14 cellular contexts compared by ENCODE assay signal in the genomic region with DNA sequence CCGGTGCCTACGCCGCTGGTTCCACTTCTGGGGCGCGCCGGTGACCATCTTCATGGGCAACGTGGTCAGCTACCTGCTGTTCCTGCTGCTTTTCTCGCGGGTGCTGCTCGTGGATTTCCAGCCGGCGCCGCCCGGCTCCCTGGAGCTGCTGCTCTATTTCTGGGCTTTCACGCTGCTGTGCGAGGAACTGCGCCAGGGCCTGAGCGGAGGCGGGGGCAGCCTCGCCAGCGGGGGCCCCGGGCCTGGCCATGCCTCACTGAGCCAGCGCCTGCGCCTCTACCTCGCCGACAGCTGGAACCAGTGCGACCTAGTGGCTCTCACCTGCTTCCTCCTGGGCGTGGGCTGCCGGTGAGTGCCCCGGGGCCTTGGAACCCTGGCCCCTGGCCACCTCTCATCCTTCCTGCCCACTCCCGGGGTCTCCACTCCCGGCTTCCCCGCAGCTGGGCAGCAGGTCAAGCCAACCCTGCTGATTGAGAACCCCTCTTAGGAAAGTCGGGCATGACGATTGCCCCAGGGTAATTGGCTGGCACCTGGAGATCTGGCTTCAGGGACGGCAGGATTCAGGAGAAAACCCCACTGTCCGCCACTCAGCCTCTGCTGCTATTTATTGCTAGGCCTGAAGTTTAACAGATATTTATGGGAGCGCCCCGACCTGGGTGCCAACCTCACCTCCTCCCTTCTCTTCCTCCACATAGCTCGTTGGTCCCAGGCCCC. TPM values are rescaled to one million over a fixed set of nuclear protein-coding genes. Genes with fewer than 3 reads are reported as not detected.
DNase-seq lines count a peak whose midpoint lies in the region; ATAC-seq and TF ChIP-seq lines count a peak whose summit lies in the region.
"Had no signal": no experiment of that assay in that cellular context is flagged by ENCODE, and none has a peak within 500 bp of the region (broad histone marks: within the 10 kb centered on the region; RNA-seq: fewer than 3 reads in every experiment).

No MANE protein-coding gene starts in this region.

- no peaks in the 10 kb centered on the region for H3K27me3 ChIP-seq in stomach smooth muscle (ENCODE audit: control insufficient read depth in 1 of 2, insufficient read depth in 2 of 2, low read length in 2 of 2)
- H3K27me3 ChIP-seq: suprapubic skin had no signal

- POLR2A ChIA-PET in WTC11 (lab: Charles Lee), result interaction anchor here (0.6 kb wide), 1 partner anchor 66 kb away, joined by 3 read pairs; no protein-coding TSS in a partner anchor

- peak overlapping the region; percentile 5 to 53 for H3K9ac ChIP-seq in stomach smooth muscle (ENCODE audit: low read length in 2 of 2)

- CTCF ChIA-PET in WTC11 (lab: Charles Lee), result interaction anchor here (0.6 to 5.3 kb wide), 10 partner anchors 14 to 1562 kb away, joined by 3 to 98 read pairs (median 4); no protein-coding TSS in a partner anchor

- no peaks in the 10 kb centered on the region for H3K4me1 Mint-ChIP-seq in WTC11

- no peak for TF ChIP-seq CTCF in WTC11 (IDR thresholded peaks at IDR 0.05)

- H3K36me3 ChIP-seq in stomach smooth muscle (ENCODE audit: control insufficient read depth in 2 of 2, insufficient read depth in 2 of 2, low read length in 2 of 2), result peaks cover 4 to 13% of the 10 kb centered on the region in 2 donors

- no peak for ATAC-seq in WTC11

- DNase-seq in NCI-H1092 (lab: John Stamatoyannopoulos, UW), result peak; percentile 7
- no peak for DNase-seq in WTC11 (ENCODE audit: low spot score)
- peak; percentile 60 for DNase-seq in iPS-NIHi11 (ENCODE audit: low spot score)
- no peak for DNase-seq in NCI-H446 treated with DMSO at 0.1 percent for 48 hours (lab: John Stamatoyannopoulos, UW)
- no peak for DNase-seq in UCSD-AML1 (lab: John Stamatoyannopoulos, UW; ENCODE audit: unreplicated experiment)
- no peak for DNase-seq in NCI-H1436 treated with DMSO at 0.1 percent for 48 hours (lab: John Stamatoyannopoulos, UW)
- DNase-seq: activated gamma-delta T cell treated with Interleukin-2 at 50 U/mL for 16 hours, erythroblast, NCI-H1436 had no signal

- no peak overlapping the region for H3K4me3 Mint-ChIP-seq in WTC11

- H3K4me3 ChIP-seq in stomach smooth muscle (ENCODE audit: low read length in 2 of 2), result peak overlapping the region; percentile 22 to 49
- H3K4me3 ChIP-seq: suprapubic skin had no signal

- no peaks in the 10 kb centered on the region for H3K9me3 ChIP-seq in stomach smooth muscle (ENCODE audit: control insufficient read depth in 2 of 2, low read length in 2 of 2)
- H3K9me3 ChIP-seq: suprapubic skin had no signal

- H3K9me3 Mint-ChIP-seq in WTC11, result no peaks in the 10 kb centered on the region

- H3K36me3 Mint-ChIP-seq in WTC11, result peaks cover 3% of the 10 kb centered on the region; the same call in 1 of the 2 replicates

- H3K4me1 ChIP-seq in stomach smooth muscle (ENCODE audit: control insufficient read depth, insufficient read depth, low read length), result peaks cover 10% of the 10 kb centered on the region

- peaks cover 7% of the 10 kb centered on the region for H3K27me3 Mint-ChIP-seq in WTC11 (ENCODE audit: low read depth)

- no peak overlapping the region for H3K27ac Mint-ChIP-seq in WTC11

- peak overlapping the region; percentile 31 for H3K27ac ChIP-seq in stomach smooth muscle (ENCODE audit: low read length)
- H3K27ac ChIP-seq: suprapubic skin had no signal

TF ChIP-seq in WTC11, 78 proteins besides CTCF, POLR2A, EP300 and RAD21:
- no peak for TF ChIP-seq RELA (CRISPR knock-in tag; IDR thresholded peaks at IDR 0.05; ENCODE audit: borderline replicate concordance)
- TF ChIP-seq, protein P1, sequence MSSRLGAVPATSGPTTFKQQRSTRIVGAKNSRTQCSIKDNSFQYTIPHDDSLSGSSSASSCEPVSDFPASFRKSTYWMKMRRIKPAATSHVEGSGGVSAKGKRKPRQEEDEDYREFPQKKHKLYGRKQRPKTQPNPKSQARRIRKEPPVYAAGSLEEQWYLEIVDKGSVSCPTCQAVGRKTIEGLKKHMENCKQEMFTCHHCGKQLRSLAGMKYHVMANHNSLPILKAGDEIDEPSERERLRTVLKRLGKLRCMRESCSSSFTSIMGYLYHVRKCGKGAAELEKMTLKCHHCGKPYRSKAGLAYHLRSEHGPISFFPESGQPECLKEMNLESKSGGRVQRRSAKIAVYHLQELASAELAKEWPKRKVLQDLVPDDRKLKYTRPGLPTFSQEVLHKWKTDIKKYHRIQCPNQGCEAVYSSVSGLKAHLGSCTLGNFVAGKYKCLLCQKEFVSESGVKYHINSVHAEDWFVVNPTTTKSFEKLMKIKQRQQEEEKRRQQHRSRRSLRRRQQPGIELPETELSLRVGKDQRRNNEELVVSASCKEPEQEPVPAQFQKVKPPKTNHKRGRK (CRISPR knock-in tag; IDR thresholded peaks at IDR 0.05; ENCODE audit: borderline replicate concordance), result peak; percentile 46; the same call in 1 of the 2 replicates
TF ChIP-seq in WTC11: peak in this region for 1.

RNA-seq across cellular contexts. Expression of a gene that starts 39.1 kb away (rescaled TPM):
- 15.5 to 24.8 TPM (median 23.6 TPM) in 3 replicates for total RNA-seq in WTC11 (2021)

RNA-seq across cellular contexts. Expression of a gene that starts 41.5 kb away (rescaled TPM):
- total RNA-seq in WTC11 (2021), result 1.9 to 5.0 TPM (median 4.6 TPM) in 3 replicates
- total RNA-seq: HT1080; OCI-LY7; T-helper 2 cell treated with Interferon-gamma antibody and Interleukin-4, amounts not matched to agents 100 ng/mL and 5 ng/mL, for 36 hours had no signal

Comparison
In these comparisons a context has a peak if more than half of its experiments do, and no peak if none do; other contexts are left out.
1. DNase-seq: peak in NCI-H1092 (single experiment) and iPS-NIHi11 (single experiment); none in WTC11 (single experiment), NCI-H446 treated with DMSO at 0.1 percent for 48 hours (single experiment), UCSD-AML1 (single experiment) and NCI-H1436 treated with DMSO at 0.1 percent for 48 hours (single experiment).